ENCODE assay signal across 11 cellular contexts in the genomic region with DNA sequence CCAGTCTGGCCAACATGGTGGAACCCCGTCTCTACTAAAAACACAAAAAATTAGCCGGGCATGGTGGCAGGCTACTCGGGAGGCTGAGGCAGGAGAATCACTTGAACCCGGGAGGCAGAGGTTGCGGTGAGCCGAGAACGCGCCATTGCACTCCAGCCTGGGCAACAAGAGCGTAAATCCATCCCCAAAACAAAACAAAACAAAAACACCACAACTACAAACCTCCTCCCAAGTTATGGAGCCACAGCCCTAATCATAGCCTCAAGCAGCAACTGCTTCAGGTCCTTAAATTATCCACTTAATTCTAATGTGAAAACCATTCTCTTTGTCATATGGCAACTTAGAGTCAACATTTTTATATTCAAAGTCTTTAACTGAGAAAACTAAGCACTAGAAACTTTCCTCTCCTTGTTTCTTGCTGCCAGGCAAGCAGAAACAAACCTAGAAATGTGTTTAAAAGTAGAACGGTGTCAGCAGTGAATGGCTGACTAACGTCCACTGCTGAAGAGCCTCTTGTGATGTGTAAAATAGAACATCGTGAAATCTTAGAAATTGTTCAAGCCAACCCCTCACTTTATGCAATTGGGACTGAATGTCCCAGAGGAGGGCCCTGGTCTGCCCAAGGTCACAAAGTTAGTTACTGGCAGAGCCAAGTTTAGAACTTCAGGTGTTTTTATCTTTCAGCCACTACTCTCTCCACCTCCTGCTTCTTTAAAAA. TPM values are rescaled to one million over a fixed set of nuclear protein-coding genes. Genes with fewer than 3 reads are reported as not detected.
DNase-seq lines count a peak whose midpoint lies in the region; ATAC-seq, FAIRE-seq and TF ChIP-seq lines count a peak whose summit lies in the region.
"Had no signal": no experiment of that assay in that cellular context is flagged by ENCODE, and none has a peak within 500 bp of the region (broad histone marks: within the 10 kb centered on the region; RNA-seq: fewer than 3 reads in every experiment).

No MANE protein-coding gene starts in this region.

- H3K79me2 ChIP-seq in OCI-LY1 (ENCODE audit: insufficient read depth, low read length) (peaks cover 99% of the 10 kb centered on the region), H1 (ENCODE audit: control insufficient read depth in 1 of 2, insufficient read depth in 2 of 2, low read length in 2 of 2) (peaks cover 35 to 99% of the 10 kb centered on the region in 2 experiments)

- TF ChIP-seq EP300 in H1 (IDR thresholded peaks at IDR 0.05; ENCODE audit: borderline replicate concordance in 1 of 2, low read depth in 2 of 2, low read length in 2 of 2): no peak

- H3K18ac ChIP-seq in H1 (ENCODE audit: extremely low read depth, low read length): no peak overlapping the region

- H3K9me3 Mint-ChIP-seq in naive thymus-derived CD8-positive, alpha-beta T cell: no peaks in the 10 kb centered on the region

- no peak overlapping the region for H3K56ac ChIP-seq in H1 (replicated peaks; ENCODE audit: insufficient read length, low read depth, low read length)

- peaks cover 40 to 96% (median 85%) of the 10 kb centered on the region in 4 donors for H3K4me1 Mint-ChIP-seq in naive thymus-derived CD8-positive, alpha-beta T cell

- no peak overlapping the region for H2AK5ac ChIP-seq in H1 (ENCODE audit: low read depth, low read length)

- no peaks in the 10 kb centered on the region for H3K9me3 ChIP-seq in BLaER1 treated with 17β-estradiol and CSF1 and Interleukin-3, amounts not matched to agents 10 nM and 100 nM (replicated peaks in 1 of 11)
- no peaks in the 10 kb centered on the region for H3K9me3 ChIP-seq in OCI-LY1 (ENCODE audit: low read length)
- H3K9me3 ChIP-seq in H1 (ENCODE audit: insufficient read depth in 2 of 2, low read depth in 1 of 2, low read length in 1 of 2): no peaks in the 10 kb centered on the region

- H3K4me2 ChIP-seq in BLaER1 treated with 17β-estradiol and CSF1 and Interleukin-3, amounts not matched to agents 10 nM and 100 nM: peak overlapping the region in 10 of 11 experiments; percentile 6 to 53 (median 24); a peak in 13 of 22 replicates
- H3K4me2 ChIP-seq in OCI-LY1 (ENCODE audit: low read length): peak overlapping the region; percentile 52
- 0 out of 4 replicates have a peak overlapping the region, but pooled peaks of 1 of the 2 experiments have one; percentile 15 for H3K4me2 ChIP-seq in H1 (ENCODE audit: insufficient read depth in 1 of 2, low read depth in 2 of 2, low read length in 2 of 2)

- peak overlapping the region in 1 of 11 experiments; percentile 41; a peak in 1 of 22 replicates for H3K9ac ChIP-seq in BLaER1 treated with 17β-estradiol and CSF1 and Interleukin-3, amounts not matched to agents 10 nM and 100 nM
- no peak overlapping the region for H3K9ac ChIP-seq in OCI-LY1 (ENCODE audit: low read length)
- H3K9ac ChIP-seq in H1 (replicated peaks in 1 of 4; ENCODE audit: extremely low read depth in 1 of 4, low read depth in 3 of 4, low read length in 3 of 4): no peak overlapping the region
- H3K9ac ChIP-seq: parathyroid adenoma had no signal

- H2BK12ac ChIP-seq in H1 (ENCODE audit: low read depth, low read length): no peak overlapping the region

- H3K27me3 Mint-ChIP-seq in naive thymus-derived CD8-positive, alpha-beta T cell: no peaks in the 10 kb centered on the region

- CTCF ChIA-PET in H1 (lab: Charles Lee; ENCODE audit: partially characterized antibody): interaction anchor here (1.4 kb wide), 1 partner anchor 16 kb away, joined by 3 read pairs; no protein-coding TSS in a partner anchor

- H2BK20ac ChIP-seq in H1 (ENCODE audit: low read length): no peak overlapping the region

- no peak for ATAC-seq in naive thymus-derived CD8-positive, alpha-beta T cell

- WGBS in H1 (ENCODE audit: extremely low coverage in 1 of 2, insufficient coverage in 1 of 2, insufficient read length in 1 of 2, insufficient replicate concordance in 2 of 2, low coverage in 1 of 2, low lambda C conversion rate in 2 of 2, missing lambda C conversion rate in 1 of 2), 2 experiments: 89% methylated on average over 12 of the region's 12 CpGs; no CpG with 5 or more reads in 1 of the 2 experiments

- H2BK15ac ChIP-seq in H1 (ENCODE audit: low read length): no peak overlapping the region

- TF ChIP-seq CTCF in OCI-LY1 (IDR thresholded peaks at IDR 0.05; ENCODE audit: low read length): no peak
- TF ChIP-seq CTCF in H1 (IDR thresholded peaks at IDR 0.05; ENCODE audit: control extremely low read depth in 1 of 3, insufficient read depth in 1 of 3, low read depth in 1 of 3, low read length in 3 of 3): no peak

- H3K27ac ChIP-seq in BLaER1 treated with 17β-estradiol and CSF1 and Interleukin-3, amounts not matched to agents 10 nM and 100 nM: no peak overlapping the region
- H3K27ac ChIP-seq in OCI-LY1 (ENCODE audit: low read depth, low read length, poor library complexity, severe bottlenecking) (peak overlapping the region; percentile 17), H1 (ENCODE audit: low read depth, low read length) (0 out of 2 replicates have a peak overlapping the region, but pooled peaks have one; percentile 16)
- H3K27ac ChIP-seq: parathyroid adenoma had no signal

- no peak overlapping the region for H4K91ac ChIP-seq in H1 (replicated peaks; ENCODE audit: insufficient read length, low read length)

- no peaks in the 10 kb centered on the region for H3F3A ChIP-seq in OCI-LY1 (ENCODE audit: insufficient read depth, low read length)

- POLR2A ChIA-PET in H1 (lab: Charles Lee; ENCODE audit: partially characterized antibody): interaction anchor here (0.6 to 0.7 kb wide), 2 partner anchors 160 to 217 kb away, joined by 3 read pairs; no protein-coding TSS in a partner anchor
- POLR2A ChIA-PET in naive thymus-derived CD8-positive, alpha-beta T cell (lab: Charles Lee): no interaction called here

- no peak overlapping the region for H3K23ac ChIP-seq in H1 (ENCODE audit: insufficient read length)

- no peak overlapping the region for H4K5ac ChIP-seq in H1 (ENCODE audit: insufficient read length, low read depth, low read length)

- H3K79me1 ChIP-seq in H1 (ENCODE audit: low read depth, low read length): peaks cover 4% of the 10 kb centered on the region; the same call in 1 of the 2 replicates

- H3K4me3 ChIP-seq in BLaER1 treated with 17β-estradiol and CSF1 and Interleukin-3, amounts not matched to agents 10 nM and 100 nM: no peak overlapping the region
- peak overlapping the region; percentile 2 for H3K4me3 ChIP-seq in OCI-LY1 (ENCODE audit: low read depth, low read length, poor library complexity, severe bottlenecking)
- no peak overlapping the region for H3K4me3 ChIP-seq in H1 (ENCODE audit: extremely low read depth in 1 of 4, insufficient read depth in 2 of 4, low read depth in 3 of 4, low read length in 4 of 4)

- no peak for TF ChIP-seq POLR2A in H1 (IDR thresholded peaks at IDR 0.05; ENCODE audit: control extremely low read depth in 1 of 2, low read depth in 2 of 2, low read length in 2 of 2)

- DNase-seq in H1 (ENCODE audit: low read depth in 1 of 2, low spot score in 2 of 2) (no peak), NCI-H146 (lab: John Stamatoyannopoulos, UW) (no peak), NCI-H2227 treated with DMSO at 0.1 percent for 48 hours (lab: John Stamatoyannopoulos, UW) (no peak), activated gamma-delta T cell (lab: John Stamatoyannopoulos, UW) (no peak), medulla oblongata (ENCODE audit: extremely low spot score) (no peak)
- DNase-seq in naive thymus-derived CD8-positive, alpha-beta T cell: no peak
- DNase-seq: NCI-H2171, T-helper 1 cell had no signal

- TF ChIP-seq RAD21 in H1 (IDR thresholded peaks at IDR 0.05 in 1 of 2, conservative IDR thresholded peaks at IDR 0.05 in 1 of 2; ENCODE audit: low read depth in 2 of 2, low read length in 2 of 2): no peak

- no peak overlapping the region for H3K14ac ChIP-seq in H1 (ENCODE audit: insufficient read length)

- FAIRE-seq in H1 (lab: Jason Lieb, UNC): no peak

- no peaks in the 10 kb centered on the region for H3K27me3 ChIP-seq in BLaER1 treated with 17β-estradiol and CSF1 and Interleukin-3, amounts not matched to agents 10 nM and 100 nM
- no peaks in the 10 kb centered on the region for H3K27me3 ChIP-seq in OCI-LY1 (ENCODE audit: insufficient read depth, low read length)
- no peaks in the 10 kb centered on the region for H3K27me3 ChIP-seq in H1 (replicated peaks in 1 of 4; ENCODE audit: control insufficient read depth in 3 of 4, extremely low read depth in 1 of 4, insufficient read depth in 3 of 4, low read length in 3 of 4)

- H4K20me1 ChIP-seq in BLaER1 treated with 17β-estradiol and CSF1 and Interleukin-3, amounts not matched to agents 10 nM and 100 nM: peaks cover 51 to 100% (median 99%) of the 10 kb centered on the region in 11 experiments
- no peaks in the 10 kb centered on the region for H4K20me1 ChIP-seq in OCI-LY1 (ENCODE audit: insufficient read depth, low read length)
- H4K20me1 ChIP-seq in H1 (replicated peaks in 1 of 2; ENCODE audit: control insufficient read depth in 1 of 2, insufficient read depth in 2 of 2, low read length in 2 of 2): peaks cover 14 to 24% of the 10 kb centered on the region in 2 experiments

- H2BK120ac ChIP-seq in H1 (replicated peaks; ENCODE audit: low read depth, low read length): no peak overlapping the region

- no peak overlapping the region for H4K8ac ChIP-seq in H1 (ENCODE audit: extremely low read depth, insufficient read depth, low read length)

- no peak overlapping the region for H3K4ac ChIP-seq in H1 (replicated peaks; ENCODE audit: insufficient read length, low read depth, low read length)

- H2BK5ac ChIP-seq in H1 (ENCODE audit: low read depth, low read length): no peak overlapping the region

- peaks cover 0 to 21% (median 0%) of the 10 kb centered on the region in 3 donors for H3K36me3 Mint-ChIP-seq in naive thymus-derived CD8-positive, alpha-beta T cell

- no peak overlapping the region for H2AFZ ChIP-seq in OCI-LY1 (ENCODE audit: low read length)
- no peak overlapping the region for H2AFZ ChIP-seq in H1 (ENCODE audit: low read length)
- H2AFZ ChIP-seq: parathyroid adenoma had no signal

- H3K4me1 ChIP-seq in BLaER1 treated with 17β-estradiol and CSF1 and Interleukin-3, amounts not matched to agents 10 nM and 100 nM: peaks cover 51 to 94% (median 81%) of the 10 kb centered on the region in 10 experiments
- H3K4me1 ChIP-seq in OCI-LY1 (ENCODE audit: insufficient read depth, low read length, severe bottlenecking) (peaks cover 93% of the 10 kb centered on the region), H1 (replicated peaks in 1 of 4; ENCODE audit: control insufficient read depth in 3 of 4, insufficient read depth in 4 of 4, low read length in 3 of 4) (peaks cover 0 to 8% (median 6%) of the 10 kb centered on the region in 4 experiments; a peak in 4 of 7 replicates)

- H3K23me2 ChIP-seq in H1 (ENCODE audit: low read depth, low read length): peaks cover 7% of the 10 kb centered on the region

- H3K9me2 ChIP-seq in OCI-LY1 (ENCODE audit: low read depth, low read length): no peaks in the 10 kb centered on the region

- H3K27ac Mint-ChIP-seq in naive thymus-derived CD8-positive, alpha-beta T cell: peak overlapping the region in 9 of 10 donors; percentile 48 to 70 (median 62)

- peak overlapping the region in 8 of 10 donors; percentile 25 to 57 (median 46) for H3K4me3 Mint-ChIP-seq in naive thymus-derived CD8-positive, alpha-beta T cell

- H3K36me3 ChIP-seq in BLaER1 treated with 17β-estradiol and CSF1 and Interleukin-3, amounts not matched to agents 10 nM and 100 nM: peaks cover 0 to 32% (median 12%) of the 10 kb centered on the region in 11 experiments; a peak in 10 of 22 replicates
- H3K36me3 ChIP-seq in OCI-LY1 (ENCODE audit: insufficient read depth, low read length) (peaks cover 10% of the 10 kb centered on the region), H1 (ENCODE audit: control insufficient read depth in 2 of 4, insufficient read depth in 4 of 4, low read length in 3 of 4) (no peaks in the 10 kb centered on the region; a peak in 1 of 8 replicates)

RNA-seq across cellular contexts. Expression of a gene that starts 5.7 kb away (rescaled TPM):
- total RNA-seq in H1 (2021; fragmentation: NEBNext Ultra II Directional; extraction: Animal tissue kit (Norgen Biotek cat#: 25700)): 42.1 and 44.3 TPM in 2 replicates
- polyA plus RNA-seq in H1 (2011; rRNA removed): 40.3 and 45.8 TPM in 2 replicates
- polyA plus RNA-seq in H1 (2011; cell fraction: cytosol; rRNA removed): 33.8 TPM
- 32.6 TPM for polyA plus RNA-seq in H1 (2011; cell fraction: nucleus; rRNA removed)
- 22.3 to 28.6 TPM (median 27.8 TPM) in 4 replicates for polyA plus RNA-seq in H1 (2012, experiment 1 of 2)
- 6.1 TPM for polyA plus RNA-seq in H1 (2012, experiment 2 of 2)
- polyA plus RNA-seq in H1 (2013, experiment 1 of 2): 53.5 TPM
- 55.3 TPM for polyA plus RNA-seq in H1 (2013, experiment 2 of 2)
- 127 and 148 TPM in 2 replicates for polyA minus RNA-seq in H1 (2011; rRNA and poly(A)+ RNA removed)
- polyA minus RNA-seq in H1 (2011; cell fraction: cytosol; rRNA and poly(A)+ RNA removed): 42.5 TPM
- 80.1 TPM for polyA minus RNA-seq in H1 (2011; cell fraction: nucleus; rRNA and poly(A)+ RNA removed)
- total RNA-seq in naive thymus-derived CD8-positive, alpha-beta T cell: 10 to 100 TPM; 71.3 to 72.4 TPM
- polyA plus RNA-seq in naive thymus-derived CD8-positive, alpha-beta T cell: 10 to 100 TPM; 16.3 to 29.2 (median 25.3) TPM

RNA-seq across cellular contexts. Expression of a gene that starts 53.0 kb away (rescaled TPM):
- total RNA-seq in H1 (2021; fragmentation: NEBNext Ultra II Directional; extraction: Animal tissue kit (Norgen Biotek cat#: 25700)): 2.1 and 2.2 TPM in 2 replicates
- 0.66 and 1.0 TPM in 2 replicates for polyA plus RNA-seq in H1 (2011; rRNA removed)
- 0.62 TPM for polyA plus RNA-seq in H1 (2011; cell fraction: cytosol; rRNA removed)
- polyA plus RNA-seq in H1 (2011; cell fraction: nucleus; rRNA removed): 0.63 TPM
- polyA plus RNA-seq in H1 (2012, experiment 1 of 2): 0.64 to 1.2 TPM (median 1.1 TPM) in 4 replicates
- 1.0 TPM for polyA plus RNA-seq in H1 (2012, experiment 2 of 2)
- 0.53 TPM for polyA plus RNA-seq in H1 (2013, experiment 1 of 2)
- 0.55 TPM for polyA plus RNA-seq in H1 (2013, experiment 2 of 2)
- 0.85 and 3.1 TPM in 2 replicates for polyA minus RNA-seq in H1 (2011; rRNA and poly(A)+ RNA removed)
- polyA minus RNA-seq in H1 (2011; cell fraction: cytosol; rRNA and poly(A)+ RNA removed): 0.59 TPM
- polyA minus RNA-seq in H1 (2011; cell fraction: nucleus; rRNA and poly(A)+ RNA removed): 1.6 TPM
- total RNA-seq in naive thymus-derived CD8-positive, alpha-beta T cell: not detected
- polyA plus RNA-seq in naive thymus-derived CD8-positive, alpha-beta T cell: not detected

Comparison
In these comparisons a context has a peak if more than half of its experiments do, and no peak if none do; other contexts are left out.
1. H3K27ac ChIP-seq: peak in OCI-LY1 (single experiment) and H1 (single experiment); none in BLaER1 treated with 17β-estradiol and CSF1 and Interleukin-3, amounts not matched to agents 10 nM and 100 nM (0 of 11).